ENCODE assay signal across 23 cellular contexts in the genomic region with DNA sequence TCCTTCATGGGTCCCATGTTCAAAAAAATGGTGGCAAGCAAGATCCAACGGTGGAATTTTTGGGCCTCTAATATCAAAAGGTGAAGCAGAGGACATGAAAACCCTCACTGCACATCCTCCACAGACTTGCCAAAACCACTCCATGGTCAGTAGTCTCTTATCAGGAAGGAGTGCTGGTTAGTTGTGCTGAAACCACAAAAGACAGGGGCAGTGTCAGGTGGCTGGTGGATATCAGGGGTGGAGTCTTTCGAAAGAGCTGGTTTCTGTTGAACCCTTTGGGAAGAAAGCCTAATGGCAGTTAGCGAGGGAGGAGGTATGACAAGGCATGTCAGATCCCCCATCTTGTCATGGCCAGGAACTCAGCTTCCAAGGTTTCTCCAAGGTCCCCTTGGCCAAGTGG.
DNase-seq lines count a peak whose midpoint lies in the region; ATAC-seq and TF ChIP-seq lines count a peak whose summit lies in the region.
"Had no signal": no experiment of that assay in that cellular context is flagged by ENCODE, and none has a peak within 500 bp of the region (broad histone marks: within the 10 kb centered on the region; RNA-seq: fewer than 3 reads in every experiment).

No MANE protein-coding gene starts in this region.

- H2BK12ac ChIP-seq in neuronal stem cell (ENCODE audit: low read length), result no peak overlapping the region

- H4K91ac ChIP-seq in neuronal stem cell (ENCODE audit: low read depth, low read length, poor library complexity), result no peak overlapping the region

- H2BK120ac ChIP-seq in neuronal stem cell (ENCODE audit: low read depth, low read length), result no peak overlapping the region

- H3K79me1 ChIP-seq in neuronal stem cell (ENCODE audit: low read depth, low read length), result no peaks in the 10 kb centered on the region

- H3K4ac ChIP-seq in neuronal stem cell (ENCODE audit: low read length), result no peak overlapping the region

- no peak overlapping the region for H3K4me3 ChIP-seq in KMS-11 (IDR thresholded peaks at IDR 0.05; ENCODE audit: insufficient read depth, low read depth, low read length)
- H3K4me3 ChIP-seq in MM.1S (ENCODE audit: low read length), result no peak overlapping the region
- H3K4me3 ChIP-seq in neuronal stem cell (ENCODE audit: low read length in 2 of 2), result no peak overlapping the region
- H3K4me3 ChIP-seq: BLaER1 had no signal

- no peak overlapping the region for H4K8ac ChIP-seq in neuronal stem cell (ENCODE audit: low read depth, low read length)

- no peak overlapping the region for H3K9ac ChIP-seq in KMS-11
- H3K9ac ChIP-seq in MM.1S (ENCODE audit: low read length), result no peak overlapping the region
- H3K9ac ChIP-seq in neuronal stem cell (ENCODE audit: low read depth, low read length, poor library complexity), result no peak overlapping the region
- H3K9ac ChIP-seq: BLaER1 had no signal

- H2BK15ac ChIP-seq in neuronal stem cell (ENCODE audit: low read length), result peak overlapping the region; percentile 9

- H3K14ac ChIP-seq in neuronal stem cell (ENCODE audit: low read length), result no peak overlapping the region

- H3K4me2 ChIP-seq in KMS-11, result peak overlapping the region; percentile 20; the same call in 1 of the 2 replicates
- H3K4me2 ChIP-seq in MM.1S (ENCODE audit: low read depth, low read length), result no peak overlapping the region
- no peak overlapping the region for H3K4me2 ChIP-seq in neuronal stem cell (ENCODE audit: insufficient read depth, low read length, poor library complexity, severe bottlenecking)
- H3K4me2 ChIP-seq: BLaER1 had no signal

- H2AK5ac ChIP-seq in neuronal stem cell (ENCODE audit: low read depth, low read length), result no peak overlapping the region

- H3K4me1 ChIP-seq in KMS-11 (ENCODE audit: low read depth, poor library complexity, severe bottlenecking) (peaks cover 41% of the 10 kb centered on the region), MM.1S (ENCODE audit: low read length) (peaks cover 15% of the 10 kb centered on the region), neuronal stem cell (ENCODE audit: control insufficient read depth in 2 of 2, insufficient read depth in 1 of 2, low read depth in 1 of 2, low read length in 2 of 2) (no peaks in the 10 kb centered on the region)
- H3K4me1 ChIP-seq: BLaER1 had no signal

- H3K79me2 ChIP-seq in KMS-11 (ENCODE audit: insufficient read depth, low read depth) (no peaks in the 10 kb centered on the region), MM.1S (ENCODE audit: low read length) (no peaks in the 10 kb centered on the region)

- H2BK5ac ChIP-seq in neuronal stem cell (ENCODE audit: low read length), result no peak overlapping the region

- H3K27me3 ChIP-seq in KMS-11 (ENCODE audit: insufficient read depth, low read depth), result no peaks in the 10 kb centered on the region
- H3K27me3 ChIP-seq in MM.1S (replicated peaks; ENCODE audit: insufficient read depth, low read length), result no peaks in the 10 kb centered on the region
- no peaks in the 10 kb centered on the region for H3K27me3 ChIP-seq in neuronal stem cell (ENCODE audit: control insufficient read depth in 3 of 3, insufficient read depth in 3 of 3, low read depth in 1 of 3, low read length in 3 of 3)
- H3K27me3 ChIP-seq: BE2C, BLaER1 had no signal

- WGBS in neuronal stem cell (ENCODE audit: extremely low coverage in 2 of 2, insufficient read length in 2 of 2, insufficient replicate concordance in 1 of 2), 2 donors, result no CpG with 5 or more reads among the region's 3 CpGs

- no peak overlapping the region for H3K27ac ChIP-seq in KMS-11
- no peak overlapping the region for H3K27ac ChIP-seq in MM.1S (ENCODE audit: low read length)
- no peak overlapping the region for H3K27ac ChIP-seq in neuronal stem cell (replicated peaks; ENCODE audit: low read length)
- H3K27ac ChIP-seq: BLaER1 had no signal

- no peak for TF ChIP-seq CTCF in KMS-11 (conservative IDR thresholded peaks at IDR 0.05; ENCODE audit: low read depth, low read length)
- no peak for TF ChIP-seq CTCF in MM.1S (IDR thresholded peaks at IDR 0.05; ENCODE audit: low read length)

- ATAC-seq in HG02678 (IDR thresholded peaks at IDR 0.05; ENCODE audit: unreplicated experiment), result no peak

- H4K20me1 ChIP-seq in KMS-11 (ENCODE audit: insufficient read depth) (no peaks in the 10 kb centered on the region), MM.1S (ENCODE audit: insufficient read depth, low read length) (no peaks in the 10 kb centered on the region)
- H4K20me1 ChIP-seq: BLaER1 had no signal

- H3F3A ChIP-seq in MM.1S (ENCODE audit: insufficient read depth, low read length), result no peaks in the 10 kb centered on the region

- H3K36me3 ChIP-seq in KMS-11 (ENCODE audit: insufficient read depth), result no peaks in the 10 kb centered on the region
- no peaks in the 10 kb centered on the region for H3K36me3 ChIP-seq in MM.1S (replicated peaks; ENCODE audit: insufficient read depth, low read length)
- no peaks in the 10 kb centered on the region for H3K36me3 ChIP-seq in neuronal stem cell (replicated peaks in 1 of 2; ENCODE audit: control insufficient read depth in 2 of 2, insufficient read depth in 2 of 2, low read length in 2 of 2)
- H3K36me3 ChIP-seq: BE2C, BLaER1 had no signal

- no peak overlapping the region for H3K18ac ChIP-seq in neuronal stem cell (ENCODE audit: low read length)

- no peaks in the 10 kb centered on the region for H3K9me3 ChIP-seq in MM.1S (replicated peaks; ENCODE audit: insufficient read depth, low read length)
- H3K9me3 ChIP-seq in neuronal stem cell (replicated peaks in 1 of 2; ENCODE audit: control insufficient read depth in 2 of 2, insufficient read depth in 1 of 2, low read depth in 1 of 2, low read length in 2 of 2), result peaks cover 0 to 7% of the 10 kb centered on the region in 2 donors
- H3K9me3 ChIP-seq: BE2C had no signal

- intact Hi-C loops in head of caudate nucleus (cut with DNase I), result no loop called here

- H2AFZ ChIP-seq in KMS-11 (ENCODE audit: low read depth) (no peak overlapping the region), MM.1S (ENCODE audit: low read length) (no peak overlapping the region), neuronal stem cell (ENCODE audit: low read length) (no peak overlapping the region)

- no peaks in the 10 kb centered on the region for H3K9me2 ChIP-seq in MM.1S (replicated peaks; ENCODE audit: insufficient read depth, low read length)

- DNase-seq in MM.1S (peak; percentile 35), OCI-M1 (lab: John Stamatoyannopoulos, UW) (peak; percentile 69), neuronal stem cell (ENCODE audit: low spot score) (no peak), head of caudate nucleus (no peak), activated gamma-delta T cell (lab: John Stamatoyannopoulos, UW) (no peak)
- DNase-seq: 8988T; ACHN; BE2C; C1 segment of cervical spinal cord; CD4-positive, alpha-beta memory T cell; CD4-positive, CD25-positive, alpha-beta regulatory T cell; CD8-positive, alpha-beta memory T cell; COR-L47; DMS 273 treated with DMSO at 0.1 percent for 48 hours; DMS153; DMS53; DMS79; DND-41; EL; GDM1 had no signal

- H3K23ac ChIP-seq in neuronal stem cell (ENCODE audit: low read depth, low read length, poor library complexity), result no peak overlapping the region

Comparison
In these comparisons a context has a peak if more than half of its experiments do, and no peak if none do; other contexts are left out.
1. DNase-seq: peak in MM.1S (single experiment) and OCI-M1 (single experiment); none in neuronal stem cell (single experiment), head of caudate nucleus (0 of 42) and activated gamma-delta T cell (single experiment).